17 cellular contexts compared by ENCODE assay signal in the genomic region with DNA sequence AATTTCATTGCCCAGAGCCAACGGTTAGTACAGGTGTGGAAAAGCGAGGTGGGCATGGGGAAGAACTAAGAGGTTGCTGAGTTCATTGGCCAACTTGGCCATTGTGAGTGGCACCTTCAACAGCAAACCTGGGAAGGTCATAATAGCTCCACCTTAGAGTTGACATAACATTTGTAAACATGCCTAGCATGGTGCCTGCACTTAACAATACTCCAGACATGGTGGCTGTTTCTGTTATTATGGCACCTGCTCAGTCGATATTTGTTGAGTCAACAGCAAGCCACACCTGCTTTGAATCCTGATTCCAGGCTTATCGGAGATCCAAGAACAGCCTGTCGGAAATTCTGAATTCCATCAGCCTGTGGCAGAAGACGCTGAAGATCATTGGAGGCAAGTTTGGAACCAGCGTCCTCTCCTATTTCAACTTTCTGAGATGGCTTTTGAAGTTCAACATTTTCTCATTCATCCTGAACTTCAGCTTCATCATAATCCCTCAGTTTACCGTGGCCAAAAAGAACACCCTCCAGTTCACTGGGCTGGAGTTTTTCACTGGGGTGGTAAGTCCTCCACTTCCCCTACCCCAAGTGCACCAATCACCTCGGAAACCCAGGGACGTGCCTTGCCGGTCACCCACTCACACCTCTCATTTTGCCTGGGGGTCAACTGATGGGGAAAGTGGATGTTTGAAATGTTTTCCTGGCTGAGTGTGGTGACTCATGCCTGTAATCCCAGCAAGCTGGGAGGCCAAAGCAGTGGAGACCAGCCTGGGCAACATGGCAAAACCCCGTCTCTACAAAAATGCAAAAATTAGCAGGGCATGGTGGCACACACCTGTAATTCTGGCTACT. TPM values are rescaled to one million over a fixed set of nuclear protein-coding genes. Genes with fewer than 3 reads are reported as not detected.
DNase-seq lines count a peak whose midpoint lies in the region; ATAC-seq, FAIRE-seq and TF ChIP-seq lines count a peak whose summit lies in the region.
"Had no signal": no experiment of that assay in that cellular context is flagged by ENCODE, and none has a peak within 500 bp of the region (broad histone marks: within the 10 kb centered on the region; RNA-seq: fewer than 3 reads in every experiment).

No MANE protein-coding gene starts in this region.

- no peak for TF ChIP-seq CTCF in D721Med (IDR thresholded peaks at IDR 0.05; ENCODE audit: insufficient read depth, missing control alignments)

- intact Hi-C loops in left colon (cut with DNase I, micrococcal nuclease) = no loop called here

- ATAC-seq in left colon = peak; percentile 97
- ATAC-seq: activated T-cell treated with anti-CD3 and anti-CD28 coated beads, Interleukin-2, amount 50 U/mL, for 4 hours; K562; stimulated activated memory B cell treated with anti-CD40 and anti-IgM and Interleukin-4, amounts not matched to agents 10 μg/mL and 1 μg/mL and 100 μg/mL, for 72 hours had no signal

- FAIRE-seq in D721Med (lab: Jason Lieb, UNC) = no peak
- FAIRE-seq: K562 had no signal

- DNase-seq in DMS153 (lab: John Stamatoyannopoulos, UW) (peak; percentile 89), NCI-H146 (lab: John Stamatoyannopoulos, UW) (peak; percentile 99), NCI-H748 treated with DMSO at 0.1 percent for 48 hours (lab: John Stamatoyannopoulos, UW) (peak; percentile 84), left colon (no peak), NCI-H226 (no peak), NCI-H82 (lab: John Stamatoyannopoulos, UW) (no peak), D721Med (ENCODE audit: insufficient read length, low spot score) (no peak), T-helper 9 cell (no peak)
- DNase-seq: activated CD4-positive, alpha-beta memory T cell treated with anti-CD3 and anti-CD28 coated beads for 36 hours; activated naive CD8-positive, alpha-beta T cell treated with anti-CD3 and anti-CD28 coated beads, Interleukin-2, amount 10 ng/mL, durations not matched to agents 7 days and 5 days; activated T-cell treated with anti-CD3 and anti-CD28 coated beads, Interleukin-2, amount 50 U/mL, for 4 hours; caudate nucleus; hippocampal formation; NCI-H1694 had no signal

RNA-seq across cellular contexts. Expression of gene TMC5, which starts 46.0 kb away (rescaled TPM):
- total RNA-seq in left colon = 100 to 1,000 TPM in 1 of 2 donors, 10 to 100 TPM in 1; 91.2 to 225 TPM
- total RNA-seq: activated CD4-positive, alpha-beta memory T cell treated with anti-CD3 and anti-CD28 coated beads for 36 hours; activated naive CD8-positive, alpha-beta T cell treated with anti-CD3 and anti-CD28 coated beads, Interleukin-2, amount 10 ng/mL, durations not matched to agents 7 days and 5 days; myocyte had no signal

RNA-seq across cellular contexts. Expression of gene GDE1, which starts 58.2 kb away (rescaled TPM):
- 100 to 1,000 TPM; 116 to 126 TPM for total RNA-seq in left colon

Comparison
In these comparisons a context has a peak if more than half of its experiments do, and no peak if none do; other contexts are left out.
1. DNase-seq: peak in DMS153 (single experiment), NCI-H146 (single experiment) and NCI-H748 treated with DMSO at 0.1 percent for 48 hours (single experiment); none in left colon (0 of 2), NCI-H226 (single experiment), NCI-H82 (single experiment), D721Med (single experiment) and T-helper 9 cell (single experiment).